In genomic region chr19:6711605-6712004, GRCh38 we compare ENCODE assay signal across 21 cellular contexts. TPM values are rescaled to one million over a fixed set of nuclear protein-coding genes. Genes with fewer than 3 reads are reported as not detected.
DNase-seq lines count a peak whose midpoint lies in the region; ATAC-seq, FAIRE-seq and TF ChIP-seq lines count a peak whose summit lies in the region.
"Had no signal": no experiment of that assay in that cellular context is flagged by ENCODE, and none has a peak within 500 bp of the region (broad histone marks: within the 10 kb centered on the region; RNA-seq: fewer than 3 reads in every experiment).

No MANE protein-coding gene starts in this region.

- FAIRE-seq in H1 (lab: Jason Lieb, UNC) = no peak
- FAIRE-seq: A204.1 had no signal

- H3K27me3 Mint-ChIP-seq in T-helper 17 cell = peaks cover 32% of the 10 kb centered on the region

- TF ChIP-seq EP300 in H1 (IDR thresholded peaks at IDR 0.05; ENCODE audit: borderline replicate concordance in 1 of 2, low read depth in 2 of 2, low read length in 2 of 2) = no peak
- TF ChIP-seq EP300 in suprapubic skin (IDR thresholded peaks at IDR 0.05) = no peak

- no peak overlapping the region for H4K8ac ChIP-seq in H1 (ENCODE audit: extremely low read depth, insufficient read depth, low read length)

- no peak overlapping the region for H3K4me3 ChIP-seq in H1 (ENCODE audit: extremely low read depth in 1 of 4, insufficient read depth in 2 of 4, low read depth in 3 of 4, low read length in 4 of 4)
- no peak overlapping the region for H3K4me3 ChIP-seq in lower lobe of right lung
- no peak overlapping the region for H3K4me3 ChIP-seq in spleen
- no peak overlapping the region for H3K4me3 ChIP-seq in suprapubic skin

- no peak overlapping the region for H4K5ac ChIP-seq in H1 (ENCODE audit: insufficient read length, low read depth, low read length)

- no peaks in the 10 kb centered on the region for H3K9me3 ChIP-seq in T-helper 17 cell (ENCODE audit: control insufficient read depth, low read length, poor library complexity, severe bottlenecking)
- H3K9me3 ChIP-seq in H1 (ENCODE audit: insufficient read depth in 2 of 2, low read depth in 1 of 2, low read length in 1 of 2) = no peaks in the 10 kb centered on the region
- no peaks in the 10 kb centered on the region for H3K9me3 ChIP-seq in lower lobe of right lung
- no peaks in the 10 kb centered on the region for H3K9me3 ChIP-seq in spleen
- H3K9me3 ChIP-seq in suprapubic skin = no peaks in the 10 kb centered on the region
- H3K9me3 ChIP-seq: Caco-2 had no signal

- H3K56ac ChIP-seq in H1 (replicated peaks; ENCODE audit: insufficient read length, low read depth, low read length) = no peak overlapping the region

- H3K36me3 Mint-ChIP-seq in T-helper 17 cell (ENCODE audit: low read depth) = peaks cover 5% of the 10 kb centered on the region

- H3K27ac ChIP-seq in H1 (ENCODE audit: low read depth, low read length) (no peak overlapping the region), lower lobe of right lung (no peak overlapping the region), spleen (no peak overlapping the region), suprapubic skin (no peak overlapping the region)
- H3K27ac ChIP-seq: C4-2B had no signal

- H2BK5ac ChIP-seq in H1 (ENCODE audit: low read depth, low read length) = no peak overlapping the region

- peak overlapping the region; percentile 16 for H3K27ac Mint-ChIP-seq in T-helper 17 cell
- H3K27ac Mint-ChIP-seq: CD4-positive, alpha-beta T cell; GM23338 had no signal

- H2BK12ac ChIP-seq in H1 (ENCODE audit: low read depth, low read length) = no peak overlapping the region

- H3K23me2 ChIP-seq in H1 (ENCODE audit: low read depth, low read length) = peaks cover 9% of the 10 kb centered on the region

- TF ChIP-seq POLR2A in H1 (IDR thresholded peaks at IDR 0.05; ENCODE audit: control extremely low read depth in 1 of 2, low read depth in 2 of 2, low read length in 2 of 2) = no peak
- no peak for TF ChIP-seq POLR2A in spleen (IDR thresholded peaks at IDR 0.05)
- TF ChIP-seq POLR2A in suprapubic skin (IDR thresholded peaks at IDR 0.05) = no peak

- no peak overlapping the region for H3K9ac ChIP-seq in H1 (replicated peaks in 1 of 4; ENCODE audit: extremely low read depth in 1 of 4, low read depth in 3 of 4, low read length in 3 of 4)

- peaks cover 23% of the 10 kb centered on the region for H3K4me1 Mint-ChIP-seq in T-helper 17 cell
- H3K4me1 Mint-ChIP-seq: GM23338 had no signal

- DNase-seq in T-helper 17 cell = no peak
- no peak for DNase-seq in H1 (ENCODE audit: low read depth in 1 of 2, low spot score in 2 of 2)
- DNase-seq in lower lobe of right lung = peak; percentile 20
- DNase-seq in spleen = peak; percentile 40
- no peak for DNase-seq in head of caudate nucleus
- DNase-seq in suprapubic skin (ENCODE audit: low spot score in 2 of 2) = no peak
- DNase-seq in AG08396 (ENCODE audit: low spot score) = no peak
- DNase-seq: ACHN; AML-193; Caco-2; CD4-positive, alpha-beta T cell; DMS153; DMS79; GDM1; H7 had no signal

- H3K79me1 ChIP-seq in H1 (ENCODE audit: low read depth, low read length) = no peaks in the 10 kb centered on the region

- no peak for TF ChIP-seq RAD21 in H1 (IDR thresholded peaks at IDR 0.05 in 1 of 2, conservative IDR thresholded peaks at IDR 0.05 in 1 of 2; ENCODE audit: low read depth in 2 of 2, low read length in 2 of 2)

- no peak overlapping the region; a peak in 1 of 4 replicates for H3K4me2 ChIP-seq in H1 (ENCODE audit: insufficient read depth in 1 of 2, low read depth in 2 of 2, low read length in 2 of 2)

- peaks cover 0 to 22% (median 18%) of the 10 kb centered on the region in 4 experiments; a peak in 6 of 7 replicates for H3K27me3 ChIP-seq in H1 (replicated peaks in 1 of 4; ENCODE audit: control insufficient read depth in 3 of 4, extremely low read depth in 1 of 4, insufficient read depth in 3 of 4, low read length in 3 of 4)
- H3K27me3 ChIP-seq in lower lobe of right lung (ENCODE audit: low read depth) = peaks cover 3% of the 10 kb centered on the region
- peaks cover 0 to 53% (median 19%) of the 10 kb centered on the region in 7 donors for H3K27me3 ChIP-seq in spleen (replicated peaks in 1 of 7)
- H3K27me3 ChIP-seq in suprapubic skin = peaks cover 30% of the 10 kb centered on the region

- H3K14ac ChIP-seq in H1 (ENCODE audit: insufficient read length) = no peak overlapping the region

- H2AFZ ChIP-seq in H1 (ENCODE audit: low read length) = no peak overlapping the region

- H3K23ac ChIP-seq in H1 (ENCODE audit: insufficient read length) = no peak overlapping the region

- H2BK20ac ChIP-seq in H1 (ENCODE audit: low read length) = no peak overlapping the region

- POLR2A ChIA-PET in H1 (lab: Charles Lee; ENCODE audit: partially characterized antibody) = no interaction called here

- H3K4ac ChIP-seq in H1 (replicated peaks; ENCODE audit: insufficient read length, low read depth, low read length) = no peak overlapping the region

- H2BK15ac ChIP-seq in H1 (ENCODE audit: low read length) = peak overlapping the region; percentile 46; the same call in 1 of the 2 replicates

- H4K20me1 ChIP-seq in H1 (replicated peaks in 1 of 2; ENCODE audit: control insufficient read depth in 1 of 2, insufficient read depth in 2 of 2, low read length in 2 of 2) = no peaks in the 10 kb centered on the region

- no peak for TF ChIP-seq CTCF in H1 (IDR thresholded peaks at IDR 0.05; ENCODE audit: control extremely low read depth in 1 of 3, insufficient read depth in 1 of 3, low read depth in 1 of 3, low read length in 3 of 3)
- TF ChIP-seq CTCF in lower lobe of right lung (IDR thresholded peaks at IDR 0.05) = no peak
- no peak for TF ChIP-seq CTCF in spleen (IDR thresholded peaks at IDR 0.05 in 8 of 11, conservative IDR thresholded peaks at IDR 0.05 in 3 of 11)
- TF ChIP-seq CTCF in suprapubic skin (IDR thresholded peaks at IDR 0.05) = no peak

- H4K91ac ChIP-seq in H1 (replicated peaks; ENCODE audit: insufficient read length, low read length) = no peak overlapping the region

- H3K36me3 ChIP-seq in H1 (ENCODE audit: control insufficient read depth in 2 of 4, insufficient read depth in 4 of 4, low read length in 3 of 4) (no peaks in the 10 kb centered on the region), lower lobe of right lung (peaks cover 46% of the 10 kb centered on the region), spleen (no peaks in the 10 kb centered on the region), suprapubic skin (no peaks in the 10 kb centered on the region)

- 88% methylated on average over 10 of the region's 10 CpGs; no CpG with 5 or more reads in 1 of the 2 experiments for WGBS in H1 (ENCODE audit: extremely low coverage in 1 of 2, insufficient coverage in 1 of 2, insufficient read length in 1 of 2, insufficient replicate concordance in 2 of 2, low coverage in 1 of 2, low lambda C conversion rate in 2 of 2, missing lambda C conversion rate in 1 of 2), 2 experiments
- WGBS in spleen, 5 donors = 75 to 81% (median 79%) methylated on average over 10 of the region's 10 CpGs
- WGBS in suprapubic skin = 75% methylated on average over 9 of the region's 10 CpGs

- ATAC-seq in T-helper 17 cell (no peak), lower lobe of right lung (no peak)
- ATAC-seq: HCT116 had no signal

- intact Hi-C loops in lower lobe of right lung (cut with DNase I) = no loop called here
- intact Hi-C loops in spleen (cut with DNase I; ENCODE audit: low total_unique reads) = no loop called here
- intact Hi-C loops in head of caudate nucleus (cut with DNase I) = no loop called here

- peaks cover 0 to 12% (median 2%) of the 10 kb centered on the region in 4 experiments; a peak in 4 of 7 replicates for H3K4me1 ChIP-seq in H1 (replicated peaks in 1 of 4; ENCODE audit: control insufficient read depth in 3 of 4, insufficient read depth in 4 of 4, low read length in 3 of 4)
- H3K4me1 ChIP-seq in lower lobe of right lung = no peaks in the 10 kb centered on the region
- peaks cover 0 to 8% (median 3%) of the 10 kb centered on the region in 6 donors for H3K4me1 ChIP-seq in spleen
- H3K4me1 ChIP-seq in suprapubic skin = peaks cover 4% of the 10 kb centered on the region
- H3K4me1 ChIP-seq: Caco-2 had no signal

- no peaks in the 10 kb centered on the region for H3K79me2 ChIP-seq in H1 (ENCODE audit: control insufficient read depth in 1 of 2, insufficient read depth in 2 of 2, low read length in 2 of 2)

- no peak overlapping the region for H2BK120ac ChIP-seq in H1 (replicated peaks; ENCODE audit: low read depth, low read length)

- peak overlapping the region; percentile 54; the same call in 1 of the 2 replicates for H2AK5ac ChIP-seq in H1 (ENCODE audit: low read depth, low read length)

- no peak overlapping the region for H3K4me3 Mint-ChIP-seq in T-helper 17 cell
- H3K4me3 Mint-ChIP-seq: CD4-positive, alpha-beta T cell; GM23338 had no signal

- no peak overlapping the region for H3K18ac ChIP-seq in H1 (ENCODE audit: extremely low read depth, low read length)

- CTCF ChIA-PET in H1 (lab: Charles Lee; ENCODE audit: partially characterized antibody) = interaction anchor here (1.1 kb wide), 1 partner anchor 24 kb away, joined by 3 read pairs; no protein-coding TSS in a partner anchor

RNA-seq across cellular contexts. Expression of gene C3, which starts 8.8 kb away (rescaled TPM):
- under 1 TPM in 1 of 2 donors, not detected in 1; 0.35 TPM for total RNA-seq in T-helper 17 cell
- total RNA-seq in H1 (2021; fragmentation: NEBNext Ultra II Directional; extraction: Animal tissue kit (Norgen Biotek cat#: 25700)) = 4.2 and 6.4 TPM in 2 replicates
- polyA plus RNA-seq in H1 (2011; rRNA removed) = 12.8 and 16.6 TPM in 2 replicates
- 16.0 TPM for polyA plus RNA-seq in H1 (2011; cell fraction: cytosol; rRNA removed)
- 34.2 TPM for polyA plus RNA-seq in H1 (2011; cell fraction: nucleus; rRNA removed)
- polyA plus RNA-seq in H1 (2012, experiment 1 of 2) = 11.3 to 16.8 TPM (median 13.0 TPM) in 4 replicates
- 13.6 TPM for polyA plus RNA-seq in H1 (2012, experiment 2 of 2)
- polyA plus RNA-seq in H1 (2013, experiment 1 of 2) = 22.5 TPM
- polyA plus RNA-seq in H1 (2013, experiment 2 of 2) = 24.4 TPM
- 16.2 and 28.8 TPM in 2 replicates for polyA minus RNA-seq in H1 (2011; rRNA and poly(A)+ RNA removed)
- polyA minus RNA-seq in H1 (2011; cell fraction: cytosol; rRNA and poly(A)+ RNA removed) = 31.9 TPM
- polyA minus RNA-seq in H1 (2011; cell fraction: nucleus; rRNA and poly(A)+ RNA removed) = 33.2 TPM
- total RNA-seq in lower lobe of right lung = 1,321 TPM
- total RNA-seq in spleen = 10 to 100 TPM in 4 of 7 donors, 1 to 10 TPM in 3; 5.8 to 68.1 (median 19.7) TPM
- polyA plus RNA-seq in spleen = 100 to 1,000 TPM in 1 of 3 donors, 10 to 100 TPM in 2; 31.0 to 182 (median 34.1) TPM
- total RNA-seq in suprapubic skin = 100 to 1,000 TPM in 2 of 4 donors, 10 to 100 TPM in 2; 55.3 to 109 (median 86.8) TPM

RNA-seq across cellular contexts. Expression of gene GPR108, which starts 25.8 kb away (rescaled TPM):
- 10 to 100 TPM; 53.4 to 55.5 TPM for total RNA-seq in T-helper 17 cell
- total RNA-seq in H1 (2021; fragmentation: NEBNext Ultra II Directional; extraction: Animal tissue kit (Norgen Biotek cat#: 25700)) = 34.9 and 35.3 TPM in 2 replicates
- polyA plus RNA-seq in H1 (2011; rRNA removed) = 46.0 and 63.9 TPM in 2 replicates
- polyA plus RNA-seq in H1 (2011; cell fraction: cytosol; rRNA removed) = 52.1 TPM
- polyA plus RNA-seq in H1 (2011; cell fraction: nucleus; rRNA removed) = 160 TPM
- polyA plus RNA-seq in H1 (2012, experiment 1 of 2) = 35.3 to 46.7 TPM (median 38.7 TPM) in 4 replicates
- 36.3 TPM for polyA plus RNA-seq in H1 (2012, experiment 2 of 2)
- 47.8 TPM for polyA plus RNA-seq in H1 (2013, experiment 1 of 2)
- polyA plus RNA-seq in H1 (2013, experiment 2 of 2) = 49.9 TPM
- polyA minus RNA-seq in H1 (2011; rRNA and poly(A)+ RNA removed) = 30.4 and 47.5 TPM in 2 replicates
- 15.0 TPM for polyA minus RNA-seq in H1 (2011; cell fraction: cytosol; rRNA and poly(A)+ RNA removed)
- 23.3 TPM for polyA minus RNA-seq in H1 (2011; cell fraction: nucleus; rRNA and poly(A)+ RNA removed)
- 87.0 TPM for total RNA-seq in lower lobe of right lung
- 10 to 100 TPM; 35.4 to 75.0 (median 56.0) TPM for total RNA-seq in spleen
- polyA plus RNA-seq in spleen = 100 to 1,000 TPM in 1 of 3 donors, 10 to 100 TPM in 2; 66.9 to 102 (median 91.8) TPM
- 10 to 100 TPM; 52.9 to 72.7 (median 60.7) TPM for total RNA-seq in suprapubic skin

RNA-seq across cellular contexts. Expression of gene TRIP10, which starts 27.9 kb away (rescaled TPM):
- total RNA-seq in T-helper 17 cell (1 to 10 TPM in 1 of 2 donors, under 1 TPM in 1; 0.92 to 3.3 TPM), lower lobe of right lung (65.8 TPM), spleen (10 to 100 TPM; 25.4 to 50.3 (median 32.1) TPM), suprapubic skin (10 to 100 TPM; 25.5 to 80.7 (median 40.5) TPM)
- 69.3 and 69.5 TPM in 2 replicates for total RNA-seq in H1 (2021; fragmentation: NEBNext Ultra II Directional; extraction: Animal tissue kit (Norgen Biotek cat#: 25700))
- polyA plus RNA-seq in H1 (2011; rRNA removed) (27.8 and 38.0 TPM in 2 replicates), spleen (10 to 100 TPM; 17.2 to 58.2 (median 36.1) TPM)
- 46.0 TPM for polyA plus RNA-seq in H1 (2011; cell fraction: cytosol; rRNA removed)
- polyA plus RNA-seq in H1 (2011; cell fraction: nucleus; rRNA removed) = 69.9 TPM
- polyA plus RNA-seq in H1 (2012, experiment 1 of 2) = 66.1 to 83.1 TPM (median 77.4 TPM) in 4 replicates
- polyA plus RNA-seq in H1 (2012, experiment 2 of 2) = 58.7 TPM
- 63.3 TPM for polyA plus RNA-seq in H1 (2013, experiment 1 of 2)
- polyA plus RNA-seq in H1 (2013, experiment 2 of 2) = 64.1 TPM
- 23.1 and 26.9 TPM in 2 replicates for polyA minus RNA-seq in H1 (2011; rRNA and poly(A)+ RNA removed)
- 28.1 TPM for polyA minus RNA-seq in H1 (2011; cell fraction: cytosol; rRNA and poly(A)+ RNA removed)
- polyA minus RNA-seq in H1 (2011; cell fraction: nucleus; rRNA and poly(A)+ RNA removed) = 24.9 TPM

RNA-seq across cellular contexts. Expression of gene TNFSF14, which starts 41.6 kb away (rescaled TPM):
- total RNA-seq in T-helper 17 cell = 1 to 10 TPM; 5.0 to 5.6 TPM
- not detected in 2 replicates for total RNA-seq in H1 (2021; fragmentation: NEBNext Ultra II Directional; extraction: Animal tissue kit (Norgen Biotek cat#: 25700))
- 0.03 TPM in 1 of 2 replicates, not detected in the other for polyA plus RNA-seq in H1 (2011; rRNA removed)
- 0.03 TPM for polyA plus RNA-seq in H1 (2011; cell fraction: cytosol; rRNA removed)
- not detected for polyA plus RNA-seq in H1 (2011; cell fraction: nucleus; rRNA removed)
- polyA plus RNA-seq in H1 (2012, experiment 1 of 2) = 0.06 TPM in 1 of 4 replicates, not detected in the others
- polyA plus RNA-seq in H1 (2012, experiment 2 of 2) = not detected
- 0.02 TPM for polyA plus RNA-seq in H1 (2013, experiment 1 of 2)
- polyA plus RNA-seq in H1 (2013, experiment 2 of 2) = not detected
- polyA minus RNA-seq in H1 (2011; rRNA and poly(A)+ RNA removed) = not detected in 2 replicates
- not detected for polyA minus RNA-seq in H1 (2011; cell fraction: cytosol; rRNA and poly(A)+ RNA removed)
- not detected for polyA minus RNA-seq in H1 (2011; cell fraction: nucleus; rRNA and poly(A)+ RNA removed)
- total RNA-seq in lower lobe of right lung = 3.3 TPM
- total RNA-seq in spleen = 10 to 100 TPM in 2 of 7 donors, 1 to 10 TPM in 5; 5.2 to 10.6 (median 8.2) TPM
- 1 to 10 TPM in 2 of 3 donors, under 1 TPM in 1; 0.41 to 1.6 (median 1.1) TPM for polyA plus RNA-seq in spleen
- not detected for total RNA-seq in suprapubic skin
- total RNA-seq: Caco-2, Daoy, GM23338 had no signal
- polyA plus RNA-seq: BJ, GM23338 had no signal

RNA-seq across cellular contexts. Expression of gene SH2D3A, which starts 55.6 kb away (rescaled TPM):
- total RNA-seq in T-helper 17 cell (10 to 100 TPM; 43.8 to 50.3 TPM), lower lobe of right lung (21.2 TPM), spleen (10 to 100 TPM in 5 of 7 donors, 1 to 10 TPM in 2; 7.5 to 17.1 (median 11.8) TPM), suprapubic skin (10 to 100 TPM; 52.4 to 77.2 (median 66.8) TPM)
- 20.0 and 22.1 TPM in 2 replicates for total RNA-seq in H1 (2021; fragmentation: NEBNext Ultra II Directional; extraction: Animal tissue kit (Norgen Biotek cat#: 25700))
- polyA plus RNA-seq in H1 (2011; rRNA removed) (14.5 and 22.8 TPM in 2 replicates), spleen (10 to 100 TPM in 1 of 3 donors, 1 to 10 TPM in 2; 7.6 to 10.0 (median 9.3) TPM)
- polyA plus RNA-seq in H1 (2011; cell fraction: cytosol; rRNA removed) = 18.8 TPM
- polyA plus RNA-seq in H1 (2011; cell fraction: nucleus; rRNA removed) = 34.1 TPM
- polyA plus RNA-seq in H1 (2012, experiment 1 of 2) = 12.6 to 18.8 TPM (median 17.6 TPM) in 4 replicates
- 15.0 TPM for polyA plus RNA-seq in H1 (2012, experiment 2 of 2)
- polyA plus RNA-seq in H1 (2013, experiment 1 of 2) = 32.0 TPM
- polyA plus RNA-seq in H1 (2013, experiment 2 of 2) = 29.0 TPM
- 6.1 and 7.2 TPM in 2 replicates for polyA minus RNA-seq in H1 (2011; rRNA and poly(A)+ RNA removed)
- polyA minus RNA-seq in H1 (2011; cell fraction: cytosol; rRNA and poly(A)+ RNA removed) = 9.0 TPM
- 11.2 TPM for polyA minus RNA-seq in H1 (2011; cell fraction: nucleus; rRNA and poly(A)+ RNA removed)

Comparison
In these comparisons a context has a peak if more than half of its experiments do, and no peak if none do; other contexts are left out.
1. DNase-seq: peak in lower lobe of right lung (single experiment) and spleen (single experiment); none in T-helper 17 cell (0 of 3), H1 (0 of 2), head of caudate nucleus (0 of 42), suprapubic skin (0 of 2) and AG08396 (single experiment).
2. RNA of gene C3, which starts 8.8 kb away (total RNA-seq): 1,321 TPM in lower lobe of right lung (single experiment); 55.3 to 109 TPM in suprapubic skin, 5.8 to 68.1 TPM in spleen, 4.2 to 6.4 TPM in H1 and 0.35 TPM in T-helper 17 cell; every median in the first group is over 10 times any median in the second.
3. RNA of gene TRIP10, which starts 27.9 kb away (total RNA-seq): 69.3 to 69.5 TPM in H1, 65.8 TPM in lower lobe of right lung (single experiment), 25.5 to 80.7 TPM in suprapubic skin and 25.4 to 50.3 TPM in spleen; 0.92 to 3.3 TPM in T-helper 17 cell; every median in the first group is over 4 times any median in the second.